21 cellular contexts compared by ENCODE assay signal in the genomic region with DNA sequence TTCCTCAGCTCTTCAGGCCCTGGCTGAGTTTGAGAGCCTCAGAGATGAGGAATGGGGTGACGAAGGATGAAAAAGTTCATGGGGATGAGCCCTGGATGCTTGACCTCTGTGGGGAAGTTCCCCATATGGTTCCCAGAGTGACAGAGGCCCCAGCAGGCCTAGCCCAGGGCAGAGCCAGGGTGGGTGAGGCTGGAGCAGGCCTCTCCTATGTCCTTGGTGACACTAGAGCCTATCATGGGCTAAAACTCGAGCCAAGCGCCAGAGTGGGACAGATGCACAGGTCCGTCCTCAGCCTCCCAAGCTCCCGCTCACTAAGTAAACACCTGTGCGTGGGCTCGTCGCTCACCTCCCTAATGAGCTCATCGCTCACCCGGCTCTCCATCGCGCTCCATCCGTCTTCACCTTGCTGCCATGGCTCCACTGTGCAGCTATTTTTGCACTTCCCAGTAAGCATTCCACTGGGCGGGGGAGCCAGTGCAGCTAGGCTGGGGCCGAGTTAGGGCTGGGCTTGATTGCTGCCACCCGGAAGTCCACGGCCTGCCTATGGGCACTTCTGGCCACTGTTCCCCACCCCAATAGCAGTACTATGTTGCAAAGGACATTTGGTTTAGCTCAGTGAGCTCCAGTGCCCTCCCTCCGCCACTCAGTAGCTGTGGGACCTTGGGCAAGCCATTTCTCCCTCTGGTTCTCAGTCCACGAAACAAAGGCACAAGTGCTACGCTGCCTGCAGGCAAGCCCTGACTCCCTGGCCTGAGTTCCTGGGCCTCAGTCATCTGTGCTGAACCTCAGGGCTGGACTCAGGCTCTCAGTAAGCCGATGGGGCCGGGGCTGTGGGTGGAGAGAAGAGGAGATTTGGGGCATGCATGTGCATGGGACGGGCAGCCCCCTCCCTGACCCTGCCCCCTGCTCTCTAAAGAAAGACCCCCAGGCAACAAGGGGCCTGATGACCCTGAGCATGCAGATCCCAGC.
"Had no signal": no experiment of that assay in that cellular context is flagged by ENCODE, and none has a peak within 500 bp of the region (broad histone marks: within the 10 kb centered on the region; RNA-seq: fewer than 3 reads in every experiment).

No MANE protein-coding gene starts in this region.

- H3K9me3 Mint-ChIP-seq: activated CD4-positive, alpha-beta T cell treated with anti-CD3 and anti-CD28 coated beads, Interleukin-2, amount 10 ng/mL, durations not matched to agents 7 days and 5 days; activated naive CD8-positive, alpha-beta T cell treated with anti-CD3 and anti-CD28 coated beads, Interleukin-2, amount 10 ng/mL, durations not matched to agents 7 days and 5 days; activated T-cell treated with anti-CD3 and anti-CD28 coated beads, Interleukin-2, amount 50 U/mL, for 24 hours; activated T-helper 2 cell treated with anti-CD3 and anti-CD28 coated beads, Interferon-gamma antibody, Interleukin-2, Interleukin-4, amounts not matched to agents 10 μg/mL and 5 μg/mL and 100 μg/mL, durations not matched to agents 14 hours and 24 hours and 36 hours; T-helper 1 cell treated with Interleukin-12 subunit alpha and Interleukin-12 subunit beta and Interleukin-4 antibody, amounts not matched to agents 30 μg/mL and 1 μg/mL, for 36 hours had no signal

- H3K27me3 Mint-ChIP-seq: activated naive CD8-positive, alpha-beta T cell treated with anti-CD3 and anti-CD28 coated beads, Interleukin-2, amount 10 ng/mL, durations not matched to agents 7 days and 5 days had no signal

- H3K36me3 ChIP-seq: neutrophil, pancreas, sigmoid colon, thyroid gland had no signal

- H3K27me3 ChIP-seq: body of pancreas, pancreas, thyroid gland had no signal

- H3K36me3 Mint-ChIP-seq: activated naive CD8-positive, alpha-beta T cell treated with anti-CD3 and anti-CD28 coated beads, Interleukin-2, amount 10 ng/mL, durations not matched to agents 7 days and 5 days; naive thymus-derived CD8-positive, alpha-beta T cell had no signal

- FAIRE-seq: colon, pancreas had no signal

- DNase-seq: activated CD4-positive, alpha-beta T cell treated with anti-CD3 and anti-CD28 coated beads, Interleukin-2, amount 10 ng/mL, durations not matched to agents 7 days and 5 days; activated CD8-positive, alpha-beta T cell treated with anti-CD3 and anti-CD28 coated beads, Interleukin-2, amount 10 ng/mL, durations not matched to agents 7 days and 5 days; activated naive CD4-positive, alpha-beta T cell treated with Interleukin-2 at 50 U/mL for 16 hours; activated naive CD8-positive, alpha-beta T cell treated with anti-CD3 and anti-CD28 coated beads, Interleukin-2, amount 10 ng/mL, durations not matched to agents 7 days and 5 days; activated T-cell treated with anti-CD3 and anti-CD28 coated beads, Interleukin-2, amount 50 U/mL, for 24 hours; body of pancreas; caudate nucleus; foreskin keratinocyte; hypothalamus; islet precursor cell; mesenchymal stem cell; naive thymus-derived CD8-positive, alpha-beta T cell; pancreas; sigmoid colon; stimulated activated naive CD4-positive, alpha-beta T cell treated with Interleukin-2 at 50 U/mL for 16 hours; thyroid gland had no signal

- ATAC-seq: activated CD4-positive, CD25-positive, alpha-beta regulatory T cell treated with anti-CD3 and anti-CD28 coated beads, Interleukin-2, amount 50 U/mL, for 24 hours; activated CD8-positive, alpha-beta T cell treated with anti-CD3 and anti-CD28 coated beads, Interleukin-2, amount 10 ng/mL, durations not matched to agents 7 days and 5 days; body of pancreas; foreskin keratinocyte; naive thymus-derived CD8-positive, alpha-beta T cell; pancreas had no signal

- H3K9me3 ChIP-seq: body of pancreas, neutrophil, pancreas, sigmoid colon, thyroid gland had no signal

- H3K4me1 ChIP-seq: body of pancreas, foreskin keratinocyte, pancreas, sigmoid colon, thyroid gland had no signal

- H3K27ac Mint-ChIP-seq: activated CD4-positive, alpha-beta T cell treated with anti-CD3 and anti-CD28 coated beads, Interleukin-2, amount 10 ng/mL, durations not matched to agents 7 days and 5 days; activated CD8-positive, alpha-beta T cell treated with anti-CD3 and anti-CD28 coated beads, Interleukin-2, amount 10 ng/mL, durations not matched to agents 7 days and 5 days; activated naive CD8-positive, alpha-beta T cell treated with anti-CD3 and anti-CD28 coated beads, Interleukin-2, amount 10 ng/mL, durations not matched to agents 7 days and 5 days; activated T-cell treated with anti-CD3 and anti-CD28 coated beads, Interleukin-2, amount 50 U/mL, for 24 hours; activated T-helper 2 cell treated with anti-CD3 and anti-CD28 coated beads, Interferon-gamma antibody, Interleukin-2, Interleukin-4, amounts not matched to agents 10 μg/mL and 5 μg/mL and 100 μg/mL, durations not matched to agents 14 hours and 24 hours and 36 hours; T-helper 1 cell treated with Interleukin-12 subunit alpha and Interleukin-12 subunit beta and Interleukin-4 antibody, amounts not matched to agents 30 μg/mL and 1 μg/mL, for 36 hours had no signal

- H3K4me3 Mint-ChIP-seq: activated CD4-positive, alpha-beta T cell treated with anti-CD3 and anti-CD28 coated beads, Interleukin-2, amount 10 ng/mL, durations not matched to agents 7 days and 5 days; activated CD8-positive, alpha-beta T cell treated with anti-CD3 and anti-CD28 coated beads, Interleukin-2, amount 10 ng/mL, durations not matched to agents 7 days and 5 days; activated naive CD8-positive, alpha-beta T cell treated with anti-CD3 and anti-CD28 coated beads, Interleukin-2, amount 10 ng/mL, durations not matched to agents 7 days and 5 days; activated T-cell treated with anti-CD3 and anti-CD28 coated beads, Interleukin-2, amount 50 U/mL, for 24 hours; naive thymus-derived CD8-positive, alpha-beta T cell; T-helper 1 cell treated with Interleukin-12 subunit alpha and Interleukin-12 subunit beta and Interleukin-4 antibody, amounts not matched to agents 30 μg/mL and 1 μg/mL, for 36 hours had no signal

- H3K4me3 ChIP-seq: body of pancreas, pancreas, sigmoid colon, thyroid gland had no signal

- H3K27ac ChIP-seq: body of pancreas, foreskin keratinocyte, neutrophil, pancreas, sigmoid colon, thyroid gland had no signal

- H3K4me1 Mint-ChIP-seq: activated CD4-positive, alpha-beta T cell treated with anti-CD3 and anti-CD28 coated beads, Interleukin-2, amount 10 ng/mL, durations not matched to agents 7 days and 5 days; activated naive CD8-positive, alpha-beta T cell treated with anti-CD3 and anti-CD28 coated beads, Interleukin-2, amount 10 ng/mL, durations not matched to agents 7 days and 5 days had no signal
